In the genomic region with DNA sequence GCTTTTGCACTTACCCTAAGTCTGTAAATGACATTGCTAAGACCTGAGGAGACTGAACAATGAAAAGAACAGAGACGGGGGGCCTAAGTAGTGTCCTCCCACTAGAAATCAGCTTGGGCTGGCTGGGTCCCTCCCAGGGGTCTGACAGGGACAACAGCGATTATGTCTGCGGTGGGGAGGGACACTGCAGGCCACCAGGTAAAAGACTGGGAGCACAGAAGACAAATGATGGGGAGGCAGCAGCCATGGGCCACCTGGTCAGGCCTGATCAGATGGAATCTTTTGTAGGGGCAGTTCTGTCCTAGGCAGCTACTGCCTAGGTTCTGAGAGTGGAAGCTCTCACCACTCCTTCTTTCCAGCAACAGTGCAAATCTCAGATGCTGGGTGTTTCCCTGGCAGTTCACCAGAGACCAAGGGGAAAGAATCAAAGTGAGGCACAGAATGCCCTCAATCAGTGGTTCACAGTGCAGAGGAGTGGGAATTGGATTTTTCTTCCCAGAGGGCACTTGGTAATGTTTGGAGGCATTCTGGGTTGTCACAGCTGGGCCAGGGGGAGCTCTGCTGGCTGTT, we compare ENCODE assay signal across 20 cellular contexts.
"Had no signal": no experiment of that assay in that cellular context is flagged by ENCODE, and none has a peak within 500 bp of the region (broad histone marks: within the 10 kb centered on the region; RNA-seq: fewer than 3 reads in every experiment).

No MANE protein-coding gene starts in this region.

- ATAC-seq: Panc1, PC-3 had no signal

- H3K9ac ChIP-seq: SK-N-SH had no signal

- H3K4me2 ChIP-seq: SK-N-SH had no signal

- DNase-seq: Kasumi-1, KG1, MM.1S, NCI-H1092 treated with DMSO at 0.1 percent for 48 hours, NCI-H1436, NCI-H187, NCI-H2029, NCI-H2081 treated with DMSO at 0.1 percent for 48 hours, NCI-H2171, NCI-H226, NCI-H446, NCI-H510A, NCI-H524 treated with DMSO at 0.1 percent for 48 hours, NCI-H69, NCI-H774, PC-3, SHP77, SK-N-SH had no signal

- H3K9me3 ChIP-seq: SK-N-SH had no signal

- H3K27ac ChIP-seq: RWPE1 had no signal
